Comparison of ENCODE assay signal across 36 cellular contexts in the genomic region with DNA sequence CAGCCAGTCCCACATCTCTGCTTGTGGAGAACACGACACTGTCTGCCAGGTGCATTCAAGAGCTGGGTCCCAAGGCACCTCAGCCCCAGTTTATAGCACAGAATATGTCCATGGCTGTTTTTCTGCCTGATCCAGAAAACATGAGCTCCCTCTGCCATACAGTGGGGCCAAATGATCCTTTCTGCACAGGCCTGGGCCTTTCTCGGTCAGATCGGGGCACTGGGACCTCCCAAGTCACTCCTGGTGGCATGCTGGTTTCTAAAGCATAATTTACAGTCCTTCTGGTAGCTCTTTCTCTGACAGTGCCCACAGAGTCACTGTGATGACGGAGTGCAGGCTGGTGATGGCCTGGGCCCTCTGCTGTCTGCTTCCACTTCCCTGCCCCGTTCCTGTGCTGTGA.
"Had no signal": no experiment of that assay in that cellular context is flagged by ENCODE, and none has a peak within 500 bp of the region (broad histone marks: within the 10 kb centered on the region; RNA-seq: fewer than 3 reads in every experiment).

No MANE protein-coding gene starts in this region.

- H3K4me1 ChIP-seq: Peyer's patch had no signal

- H3K27me3 ChIP-seq: brain microvascular endothelial cell, Peyer's patch had no signal

- ATAC-seq: activated CD8-positive, alpha-beta memory T cell treated with anti-CD3 and anti-CD28 coated beads, Interleukin-2, amount 10 ng/mL, durations not matched to agents 7 days and 5 days; PC-3; Right ventricle myocardium inferior; SK-N-SH treated with all-trans-retinoic acid at 6 μM for 48 hours had no signal

- H3K9me3 Mint-ChIP-seq: activated B cell treated with CpG ODN at 0.5 μM for 24 hours; activated CD4-positive, alpha-beta memory T cell treated with anti-CD3 and anti-CD28 coated beads, Interleukin-2, amount 10 ng/mL, durations not matched to agents 7 days and 5 days; activated naive CD8-positive, alpha-beta T cell treated with anti-CD3 and anti-CD28 coated beads for 36 hours had no signal

- H3K9me3 ChIP-seq: Peyer's patch had no signal

- H3K36me3 Mint-ChIP-seq: activated CD8-positive, alpha-beta memory T cell treated with anti-CD3 and anti-CD28 coated beads, Interleukin-2, amount 10 ng/mL, durations not matched to agents 7 days and 5 days; activated naive CD8-positive, alpha-beta T cell treated with anti-CD3 and anti-CD28 coated beads for 36 hours had no signal

- DNase-seq: activated B cell treated with CpG ODN at 0.5 μM for 24 hours; activated CD4-positive, alpha-beta memory T cell treated with anti-CD3 and anti-CD28 coated beads, Interleukin-2, amount 10 ng/mL, durations not matched to agents 7 days and 5 days; activated CD4-positive, alpha-beta T cell treated with anti-CD3 and anti-CD28 coated beads for 4 hours; activated CD4-positive, alpha-beta T cell treated with anti-CD3 and anti-CD28 coated beads, Interleukin-2, amount 50 U/mL, for 1 hour; activated CD4-positive, CD25-positive, alpha-beta regulatory T cell treated with anti-CD3 and anti-CD28 coated beads, Interleukin-2, amount 50 U/mL, for 72 hours; activated CD8-positive, alpha-beta memory T cell treated with anti-CD3 and anti-CD28 coated beads for 24 hours; activated CD8-positive, alpha-beta memory T cell treated with anti-CD3 and anti-CD28 coated beads, Interleukin-2, amount 10 ng/mL, durations not matched to agents 7 days and 5 days; activated CD8-positive, alpha-beta memory T cell treated with anti-CD3 and anti-CD28 coated beads, Interleukin-2, amount 50 U/mL, for 48 hours; activated effector memory CD4-positive, alpha-beta T cell treated with Interleukin-2 at 50 U/mL for 16 hours; activated naive CD4-positive, alpha-beta T cell; activated naive CD4-positive, alpha-beta T cell treated with anti-CD3 and anti-CD28 coated beads, Interleukin-2, amount 50 U/mL, for 16 hours; activated naive CD8-positive, alpha-beta T cell treated with anti-CD3 and anti-CD28 coated beads for 36 hours; activated T-cell treated with anti-CD3 and anti-CD28 coated beads, Interleukin-2, amount 50 U/mL, for 48 hours; amniotic stem cell; brain microvascular endothelial cell; central memory CD4-positive, alpha-beta T cell; Karpas-422; NCI-H1105; NCI-H1417 treated with DMSO at 0.1 percent for 48 hours; NCI-H187 treated with DMSO at 0.1 percent for 48 hours; NCI-H2081; NCI-H226; NCI-H446 treated with DMSO at 0.1 percent for 48 hours; NCI-H524; NCI-H69; NCI-H82; NK-92 treated with Interleukin-12 subunit alpha and Interleukin-12 subunit beta, amount 100 ng/mL, for 24 hours; PC-3; RPMI8226; SIG-M5; T-helper 1 cell; T-helper 9 cell had no signal

- H3K27ac ChIP-seq: brain microvascular endothelial cell, Peyer's patch, VCaP had no signal

- H3K4me3 Mint-ChIP-seq: activated B cell treated with CpG ODN at 0.5 μM for 24 hours; activated CD4-positive, alpha-beta memory T cell treated with anti-CD3 and anti-CD28 coated beads, Interleukin-2, amount 10 ng/mL, durations not matched to agents 7 days and 5 days; activated CD8-positive, alpha-beta memory T cell treated with anti-CD3 and anti-CD28 coated beads, Interleukin-2, amount 10 ng/mL, durations not matched to agents 7 days and 5 days; activated naive CD8-positive, alpha-beta T cell treated with anti-CD3 and anti-CD28 coated beads for 36 hours had no signal

- H3K27ac Mint-ChIP-seq: activated B cell treated with CpG ODN at 0.5 μM for 24 hours; activated CD4-positive, alpha-beta memory T cell treated with anti-CD3 and anti-CD28 coated beads, Interleukin-2, amount 10 ng/mL, durations not matched to agents 7 days and 5 days; activated CD8-positive, alpha-beta memory T cell treated with anti-CD3 and anti-CD28 coated beads, Interleukin-2, amount 10 ng/mL, durations not matched to agents 7 days and 5 days; activated naive CD8-positive, alpha-beta T cell treated with anti-CD3 and anti-CD28 coated beads for 36 hours had no signal

- H3K36me3 ChIP-seq: brain microvascular endothelial cell, Peyer's patch had no signal

- H3K4me3 ChIP-seq: Peyer's patch had no signal

- H3K4me1 Mint-ChIP-seq: activated CD4-positive, alpha-beta memory T cell treated with anti-CD3 and anti-CD28 coated beads, Interleukin-2, amount 10 ng/mL, durations not matched to agents 7 days and 5 days had no signal
